In genomic region chr6:90586675-90587638, GRCh38 we compare ENCODE assay signal across 1 cellular context.
TF ChIP-seq lines count a peak whose summit lies in the region.

TSS of gene MAP3K7 (minus strand) at chr6:90587072. CDS start at chr6:90586883, 189 bp downstream.

TF ChIP-seq in K562, 482 proteins besides CTCF, POLR2A, EP300 and RAD21 (continued from another document and continues in another):
- TF ChIP-seq ZBTB40 (IDR thresholded peaks at IDR 0.05) (peak; percentile 96), ZBTB40 (CRISPR knock-in tag; IDR thresholded peaks at IDR 0.05) (no peak), ELF2 (CRISPR knock-in tag; IDR thresholded peaks at IDR 0.05) (peak; percentile 89), XRCC3 (IDR thresholded peaks at IDR 0.05) (no peak), AFF4 (CRISPR knock-in tag; IDR thresholded peaks at IDR 0.05) (peak; percentile 94; the same call in 1 of the 2 replicates), ZBTB26 (CRISPR knock-in tag; IDR thresholded peaks at IDR 0.05) (no peak), CC2D1A (IDR thresholded peaks at IDR 0.05) (peak; percentile 89), OTX1 (CRISPR knock-in tag; IDR thresholded peaks at IDR 0.05) (0 out of 2 replicates have a peak, but pooled peaks have one; percentile 62), REST (CRISPR knock-in tag; IDR thresholded peaks at IDR 0.05; ENCODE audit: low read depth) (0 out of 2 replicates have a peak, but pooled peaks have one; percentile 53), CTCFL (IDR thresholded peaks at IDR 0.05; ENCODE audit: borderline replicate concordance, insufficient read depth, low read depth, low read length, poor library complexity, severe bottlenecking) (no peak), ZNF253 (CRISPR knock-in tag; conservative IDR thresholded peaks at IDR 0.05) (no peak), CSDE1 (IDR thresholded peaks at IDR 0.05) (peak in 1 of 2 experiments; percentile 92; a peak in 2 of 4 replicates), POU5F1 (IDR thresholded peaks at IDR 0.05; ENCODE audit: borderline replicate concordance, low read depth, low read length, partially characterized antibody) (peak; percentile 66), ASH1L (IDR thresholded peaks at IDR 0.05; ENCODE audit: borderline replicate concordance, low read depth, partially characterized antibody) (peak; percentile 37), HBP1 (CRISPR knock-in tag; IDR thresholded peaks at IDR 0.05) (peak; percentile 88; the same call in 1 of the 2 replicates), MLX (CRISPR knock-in tag; conservative IDR thresholded peaks at IDR 0.05) (no peak), RBFOX2 (IDR thresholded peaks at IDR 0.05; ENCODE audit: low read depth, low read length) (peak; percentile 96), CBX1 (IDR thresholded peaks at IDR 0.05; ENCODE audit: low read depth) (peak; percentile 53; the same call in 1 of the 2 replicates), ZBTB8A (IDR thresholded peaks at IDR 0.05; ENCODE audit: partially characterized antibody) (no peak), ZBTB11 (CRISPR knock-in tag; IDR thresholded peaks at IDR 0.05) (peak in 1 of 3 experiments; percentile 83; a peak in 2 of 6 replicates), EHMT2 (IDR thresholded peaks at IDR 0.05) (0 out of 2 replicates have a peak, but pooled peaks have one; percentile 69), ELF1 (tag; IDR thresholded peaks at IDR 0.05) (peak; percentile 94), E2F3 (CRISPR knock-in tag; IDR thresholded peaks at IDR 0.05) (peak; percentile 57; the same call in 1 of the 2 replicates), CREB1 (IDR thresholded peaks at IDR 0.05) (peak; percentile 100), CREB1 (CRISPR knock-in tag; IDR thresholded peaks at IDR 0.05) (peak; percentile 99), ZBTB7A (IDR thresholded peaks at IDR 0.05; ENCODE audit: borderline replicate concordance, control insufficient read depth, low read depth, low read length) (peak; percentile 71; the same call in 1 of the 2 replicates), U2AF2 (optimal IDR thresholded peaks at IDR 0.05; ENCODE audit: low read depth, low read length) (no peak)
